ENCODE assay signal across 8 cellular contexts in the genomic region with DNA sequence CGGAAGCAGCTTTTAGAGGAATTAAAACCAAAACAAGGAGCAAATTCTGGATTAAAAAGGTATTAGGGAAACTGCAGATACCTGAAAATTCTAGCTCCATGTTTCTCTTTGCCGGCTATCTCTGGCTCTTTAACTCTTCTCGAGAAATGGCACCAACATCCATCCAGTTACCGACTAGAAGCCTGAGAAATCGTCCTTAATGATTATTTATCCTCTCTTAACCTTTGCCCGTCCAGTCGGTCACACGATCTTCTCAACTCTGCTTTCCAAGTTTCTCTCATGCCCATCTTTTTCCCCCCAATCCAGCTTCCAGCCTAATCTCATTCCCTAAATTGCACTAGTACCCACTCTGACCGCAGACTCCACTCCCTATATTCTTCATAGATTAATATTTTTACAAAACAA. TPM values are rescaled to one million over a fixed set of nuclear protein-coding genes. Genes with fewer than 3 reads are reported as not detected.
DNase-seq lines count a peak whose midpoint lies in the region; ATAC-seq and TF ChIP-seq lines count a peak whose summit lies in the region.

No MANE protein-coding gene starts in this region.

- peak overlapping the region; percentile 93 for H3K4me2 ChIP-seq in SK-N-SH

- H3K4me1 ChIP-seq in SK-N-SH (ENCODE audit: control insufficient read depth in 1 of 2, insufficient read depth in 2 of 2, low read depth in 1 of 2, low read length in 1 of 2) (peaks cover 14 to 18% of the 10 kb centered on the region in 2 experiments; a peak in 3 of 4 replicates), tibial artery (peaks cover 0 to 16% (median 4%) of the 10 kb centered on the region in 4 donors)

- H3K9me2 ChIP-seq in SK-N-SH: no peaks in the 10 kb centered on the region

- 4% methylated on average over 9 of the region's 9 CpGs for WGBS in SK-N-SH (ENCODE audit: low lambda C conversion rate)

- no peaks in the 10 kb centered on the region for H4K20me1 ChIP-seq in SK-N-SH (ENCODE audit: insufficient read depth)

- H3K27me3 Mint-ChIP-seq in immature natural killer cell (ENCODE audit: low read depth in 3 of 3): no peaks in the 10 kb centered on the region

- peak; percentile 1 for ATAC-seq in HG02571 (IDR thresholded peaks at IDR 0.05; ENCODE audit: unreplicated experiment)

- H2AFZ ChIP-seq in SK-N-SH (ENCODE audit: low read depth): peak overlapping the region; percentile 94

- peak overlapping the region; percentile 87 to 96 for H3K27ac ChIP-seq in SK-N-SH (ENCODE audit: low read depth in 2 of 2, low read length in 1 of 2)
- H3K27ac ChIP-seq in tibial artery: peak overlapping the region; percentile 92 to 93

- H3K79me2 ChIP-seq in SK-N-SH (ENCODE audit: insufficient read depth): peaks cover 32% of the 10 kb centered on the region

- no peaks in the 10 kb centered on the region for H3F3A ChIP-seq in SK-N-SH (replicated peaks; ENCODE audit: insufficient read depth)

- POLR2A ChIA-PET in SK-N-SH (lab: Yijun Ruan, JAX): no interaction called here

- H3K4me3 ChIP-seq in SK-N-SH (ENCODE audit: low read depth in 2 of 2, low read length in 1 of 2) (peak overlapping the region; percentile 77 to 97), iPS-11a (ENCODE audit: low read depth, low read length) (peak overlapping the region; percentile 91), tibial artery (peak overlapping the region; percentile 64 to 77)

- TF ChIP-seq RAD21 in SK-N-SH (IDR thresholded peaks at IDR 0.05; ENCODE audit: low read length): no peak

- H3K27ac Mint-ChIP-seq in immature natural killer cell: no peak overlapping the region

- H3K9me3 Mint-ChIP-seq in immature natural killer cell: no peaks in the 10 kb centered on the region

- TF ChIP-seq EP300 in SK-N-SH (IDR thresholded peaks at IDR 0.05; ENCODE audit: borderline replicate concordance in 1 of 2, low read depth in 1 of 2, low read length in 1 of 2): no peak

- peak overlapping the region; percentile 85 for H3K9ac ChIP-seq in SK-N-SH

- H3K27me3 ChIP-seq in SK-N-SH (ENCODE audit: insufficient read depth) (no peaks in the 10 kb centered on the region), tibial artery (no peaks in the 10 kb centered on the region)

- CTCF ChIA-PET in SK-N-SH (lab: Yijun Ruan, JAX): no interaction called here

- H3K36me3 ChIP-seq in SK-N-SH (replicated peaks in 1 of 2; ENCODE audit: control insufficient read depth in 1 of 2, insufficient read depth in 2 of 2, low read length in 1 of 2): peaks cover 0 to 4% of the 10 kb centered on the region in 2 experiments
- H3K36me3 ChIP-seq in tibial artery: no peaks in the 10 kb centered on the region

- no peak for TF ChIP-seq CTCF in SK-N-SH (IDR thresholded peaks at IDR 0.05)
- TF ChIP-seq CTCF in tibial artery (IDR thresholded peaks at IDR 0.05): no peak

- no peaks in the 10 kb centered on the region for H3K9me3 ChIP-seq in SK-N-SH
- H3K9me3 ChIP-seq in tibial artery: no peaks in the 10 kb centered on the region

- H3K4me1 Mint-ChIP-seq in immature natural killer cell: no peaks in the 10 kb centered on the region

- no peak overlapping the region for H3K4me3 Mint-ChIP-seq in immature natural killer cell

- peak; percentile 2 for DNase-seq in GM04504 (ENCODE audit: low read depth)
- peak; percentile 16 for DNase-seq in SK-N-SH
- no peak for DNase-seq in tibial artery
- DNase-seq in immature natural killer cell: no peak
- no peak for DNase-seq in dermis blood vessel endothelial cell
- no peak for DNase-seq in KG1 (lab: John Stamatoyannopoulos, UW)

- intact Hi-C loops in tibial artery (cut with DNase I; ENCODE audit: low total_unique reads): loop anchor here (5.0 kb wide), 1 partner anchor 144 kb away; the partner anchor contains the start of gene KAT2B

- no peaks in the 10 kb centered on the region for H3K36me3 Mint-ChIP-seq in immature natural killer cell

TF ChIP-seq in SK-N-SH, 30 proteins besides CTCF, POLR2A, EP300 and RAD21:
- TF ChIP-seq USF2 (IDR thresholded peaks at IDR 0.05; ENCODE audit: borderline replicate concordance, low read depth, low read length) (no peak), JUND (IDR thresholded peaks at IDR 0.05) (no peak), REST (IDR thresholded peaks at IDR 0.05; ENCODE audit: low read depth, low read length) (no peak), RFX5 (IDR thresholded peaks at IDR 0.05; ENCODE audit: low read length) (no peak), PBX3 (IDR thresholded peaks at IDR 0.05) (no peak), TAF1 (IDR thresholded peaks at IDR 0.05; ENCODE audit: borderline replicate concordance, low read depth, low read length) (no peak), NRF1 (IDR thresholded peaks at IDR 0.05; ENCODE audit: low read depth, low read length) (no peak), FOSL2 (IDR thresholded peaks at IDR 0.05; ENCODE audit: borderline replicate concordance, low read depth) (no peak), ELF1 (IDR thresholded peaks at IDR 0.05) (no peak), POLR2AphosphoS5 (IDR thresholded peaks at IDR 0.05; ENCODE audit: low read depth, low read length) (no peak), FOXJ3 (CRISPR knock-in tag; IDR thresholded peaks at IDR 0.05) (no peak), SIN3A (IDR thresholded peaks at IDR 0.05; ENCODE audit: borderline replicate concordance, low read depth, low read length) (no peak), RCOR1 (IDR thresholded peaks at IDR 0.05; ENCODE audit: low read length) (no peak), NFIC (IDR thresholded peaks at IDR 0.05; ENCODE audit: borderline replicate concordance) (no peak), GABPA (IDR thresholded peaks at IDR 0.05; ENCODE audit: low read depth) (no peak)
- TF ChIP-seq, protein P1, sequence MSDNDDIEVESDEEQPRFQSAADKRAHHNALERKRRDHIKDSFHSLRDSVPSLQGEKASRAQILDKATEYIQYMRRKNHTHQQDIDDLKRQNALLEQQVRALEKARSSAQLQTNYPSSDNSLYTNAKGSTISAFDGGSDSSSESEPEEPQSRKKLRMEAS (IDR thresholded peaks at IDR 0.05; ENCODE audit: low read depth): no peak

RNA-seq across cellular contexts. Expression of gene SGO1, which starts 0.6 kb away (rescaled TPM):
- polyA plus RNA-seq in SK-N-SH (2012; rRNA removed) (1.6 and 2.2 TPM in 2 replicates), immature natural killer cell (1 to 10 TPM in 1 of 3 donors, under 1 TPM in 2; 0.67 to 1.0 (median 0.77) TPM)
- 3.2 and 3.3 TPM in 2 replicates for polyA plus RNA-seq in SK-N-SH (2012; cell fraction: cytosol; rRNA removed)
- polyA plus RNA-seq in SK-N-SH (2012; cell fraction: nucleus; rRNA removed): 0.73 and 0.82 TPM in 2 replicates
- 2.6 and 10.5 TPM in 2 replicates for total RNA-seq in dermis blood vessel endothelial cell

Comparison
In these comparisons a context has a peak if more than half of its experiments do, and no peak if none do; other contexts are left out.
1. DNase-seq: peak in GM04504 (single experiment) and SK-N-SH (single experiment); none in tibial artery (0 of 2), immature natural killer cell (0 of 3), dermis blood vessel endothelial cell (single experiment) and KG1 (single experiment).
2. Peak in every context shown above with its lines, with median percentiles within 50 percentile points of each other: H3K4me3 ChIP-seq.